ENCODE assay signal across 1 cellular context in genomic region chr4:18566970-18567799, GRCh38.
TF ChIP-seq lines count a peak whose summit lies in the region.

No MANE protein-coding gene starts in this region.

TF ChIP-seq in HepG2, 621 proteins besides CTCF, POLR2A, EP300 and RAD21 (continued from another document and continues in another):
- TF ChIP-seq ZNF687 (CRISPR knock-in tag; IDR thresholded peaks at IDR 0.05) (no peak), ZNF317 (CRISPR knock-in tag; IDR thresholded peaks at IDR 0.05) (no peak), TAF15 (IDR thresholded peaks at IDR 0.05; ENCODE audit: low read depth, low read length, poor library complexity, severe bottlenecking) (no peak), ZNF24 (IDR thresholded peaks at IDR 0.05) (no peak), JUND (CRISPR knock-in tag; IDR thresholded peaks at IDR 0.05) (peak; percentile 91), NFAT5 (CRISPR knock-in tag; IDR thresholded peaks at IDR 0.05) (no peak), ZNF550 (CRISPR knock-in tag; IDR thresholded peaks at IDR 0.05; ENCODE audit: borderline replicate concordance) (no peak), HNRNPH1 (optimal IDR thresholded peaks at IDR 0.05; ENCODE audit: low read depth, low read length) (no peak), ZFP37 (CRISPR knock-in tag; IDR thresholded peaks at IDR 0.05; ENCODE audit: borderline replicate concordance) (no peak), HHEX (CRISPR knock-in tag; IDR thresholded peaks at IDR 0.05) (peak; percentile 77; the same call in 1 of the 2 replicates), NR0B2 (CRISPR knock-in tag; IDR thresholded peaks at IDR 0.05) (no peak), ZEB1 (IDR thresholded peaks at IDR 0.05; ENCODE audit: insufficient replicate concordance, low read depth) (no peak), ZBTB4 (CRISPR knock-in tag; IDR thresholded peaks at IDR 0.05; ENCODE audit: borderline replicate concordance) (no peak), ZNF124 (CRISPR knock-in tag; IDR thresholded peaks at IDR 0.05) (no peak), MNT (IDR thresholded peaks at IDR 0.05) (no peak), NFATC3 (CRISPR knock-in tag; IDR thresholded peaks at IDR 0.05) (no peak), ZNF414 (CRISPR knock-in tag; IDR thresholded peaks at IDR 0.05) (no peak), ZFP1 (CRISPR knock-in tag; IDR thresholded peaks at IDR 0.05) (peak; percentile 78; the same call in 1 of the 2 replicates), CSRNP1 (CRISPR knock-in tag; IDR thresholded peaks at IDR 0.05) (no peak), ESRRA (CRISPR knock-in tag; IDR thresholded peaks at IDR 0.05; ENCODE audit: low read depth) (peak; percentile 87), JUN (CRISPR knock-in tag; IDR thresholded peaks at IDR 0.05) (peak; percentile 83), AGO1 (IDR thresholded peaks at IDR 0.05; ENCODE audit: low read depth, low read length, poor library complexity, severe bottlenecking) (no peak), BRF2 (CRISPR knock-in tag; IDR thresholded peaks at IDR 0.05) (0 out of 2 replicates have a peak, but pooled peaks have one; percentile 60), ZBTB44 (CRISPR knock-in tag; IDR thresholded peaks at IDR 0.05) (no peak), ZBTB7A (CRISPR knock-in tag; IDR thresholded peaks at IDR 0.05) (no peak), NR2F6 (IDR thresholded peaks at IDR 0.05) (peak; percentile 92), NR2F6 (CRISPR knock-in tag; IDR thresholded peaks at IDR 0.05) (peak; percentile 97), DZIP1 (CRISPR knock-in tag; IDR thresholded peaks at IDR 0.05) (no peak), MED13 (CRISPR knock-in tag; IDR thresholded peaks at IDR 0.05) (0 out of 2 replicates have a peak, but pooled peaks have one; percentile 31), SNRNP70 (IDR thresholded peaks at IDR 0.05; ENCODE audit: low read depth, low read length) (no peak)
